In genomic region chr6:105013459-105013858, GRCh38 we compare ENCODE assay signal across 3 cellular contexts. TPM values are rescaled to one million over a fixed set of nuclear protein-coding genes. Genes with fewer than 3 reads are reported as not detected.
"Had no signal": no experiment of that assay in that cellular context is flagged by ENCODE, and none has a peak within 500 bp of the region (broad histone marks: within the 10 kb centered on the region; RNA-seq: fewer than 3 reads in every experiment).

No MANE protein-coding gene starts in this region.

RNA-seq across cellular contexts. Expression of gene LIN28B, which starts 56.6 kb away (rescaled TPM):
- total RNA-seq: GM23248, HT-29, IMR-90 had no signal
- polyA plus RNA-seq: GM23248, IMR-90 had no signal
